ENCODE assay signal across 27 cellular contexts in genomic region chr10:91319336-91319735, GRCh38.
DNase-seq lines count a peak whose midpoint lies in the region; ATAC-seq, FAIRE-seq and TF ChIP-seq lines count a peak whose summit lies in the region.
"Had no signal": no experiment of that assay in that cellular context is flagged by ENCODE, and none has a peak within 500 bp of the region (broad histone marks: within the 10 kb centered on the region; RNA-seq: fewer than 3 reads in every experiment).

No MANE protein-coding gene starts in this region.

- H3K4me1 Mint-ChIP-seq in MCF 10A (ENCODE audit: insufficient read depth, unreplicated experiment) (no peaks in the 10 kb centered on the region), astrocyte (ENCODE audit: low read depth, unreplicated experiment) (peaks cover 5% of the 10 kb centered on the region)
- no peaks in the 10 kb centered on the region for H3K4me1 Mint-ChIP-seq in activated CD8-positive, alpha-beta memory T cell treated with anti-CD3 and anti-CD28 coated beads, Interleukin-2, amount 10 ng/mL, durations not matched to agents 7 days and 5 days
- H3K4me1 Mint-ChIP-seq: CD14-positive monocyte; CD8-positive, alpha-beta memory T cell; H9 had no signal

- H2BK120ac ChIP-seq in mesendoderm (ENCODE audit: low read depth, low read length): no peak overlapping the region

- POLR2A ChIA-PET in MCF 10A (lab: Yijun Ruan, JAX): no interaction called here

- H3K27me3 Mint-ChIP-seq in MCF 10A (ENCODE audit: insufficient read depth, unreplicated experiment) (no peaks in the 10 kb centered on the region), astrocyte (ENCODE audit: low read depth, unreplicated experiment) (no peaks in the 10 kb centered on the region)
- peaks cover 9% of the 10 kb centered on the region for H3K27me3 Mint-ChIP-seq in activated CD8-positive, alpha-beta memory T cell treated with anti-CD3 and anti-CD28 coated beads, Interleukin-2, amount 10 ng/mL, durations not matched to agents 7 days and 5 days

- H3K4me3 Mint-ChIP-seq in MCF 10A (ENCODE audit: unreplicated experiment) (no peak overlapping the region), astrocyte (ENCODE audit: unreplicated experiment) (peak overlapping the region; percentile 27)
- H3K4me3 Mint-ChIP-seq in activated CD8-positive, alpha-beta memory T cell treated with anti-CD3 and anti-CD28 coated beads, Interleukin-2, amount 10 ng/mL, durations not matched to agents 7 days and 5 days: no peak overlapping the region
- H3K4me3 Mint-ChIP-seq: CD8-positive, alpha-beta memory T cell; H9 had no signal

- H2AFZ ChIP-seq in mammary epithelial cell (ENCODE audit: low read depth, low read length) (no peak overlapping the region), astrocyte (ENCODE audit: low read depth, low read length) (no peak overlapping the region)
- H2AFZ ChIP-seq: GM23248 had no signal

- H2BK15ac ChIP-seq in mesendoderm (replicated peaks; ENCODE audit: low read depth): no peak overlapping the region

- no peak overlapping the region for H4K8ac ChIP-seq in mesendoderm (ENCODE audit: low read depth, low read length)

- H3K9ac ChIP-seq in mammary epithelial cell (ENCODE audit: insufficient read depth, low read length): no peak overlapping the region
- H3K9ac ChIP-seq in astrocyte (ENCODE audit: low read length): no peak overlapping the region
- H3K9ac ChIP-seq in mesendoderm (ENCODE audit: low read length): no peak overlapping the region
- H3K9ac ChIP-seq: GM23248 had no signal

- in situ Hi-C loops in mammary epithelial cell (cut with MboI; ENCODE audit: low sequenced_read_pairs in 2 of 2): no loop called here

- no peak overlapping the region for H3K4ac ChIP-seq in mesendoderm (ENCODE audit: low read depth, low read length)

- H4K5ac ChIP-seq in mesendoderm (ENCODE audit: low read length): no peak overlapping the region

- H3K18ac ChIP-seq in mesendoderm (ENCODE audit: low read length): no peak overlapping the region

- CTCF ChIA-PET in mammary epithelial cell (lab: Charles Lee; ENCODE audit: low non-redundant PET): no interaction called here
- CTCF ChIA-PET in MCF 10A (lab: Yijun Ruan, JAX): interaction anchor here (0.6 kb wide), 1 partner anchor 973 kb away, joined by 4 read pairs; no protein-coding TSS in a partner anchor
- CTCF ChIA-PET in activated CD8-positive, alpha-beta memory T cell treated with anti-CD3 and anti-CD28 coated beads, Interleukin-2, amount 10 ng/mL, durations not matched to agents 7 days and 5 days (lab: Charles Lee): interaction anchor here (0.7 to 1.6 kb wide), 2 partner anchors 9 to 21 kb away, joined by 3 to 6 read pairs; no protein-coding TSS in a partner anchor

- H2BK5ac ChIP-seq in mesendoderm (ENCODE audit: low read length): no peak overlapping the region

- DNase-seq in mammary epithelial cell (peak; percentile 32), MCF 10A (ENCODE audit: unreplicated experiment) (no peak), astrocyte (ENCODE audit: low read depth) (no peak), mesendoderm (peak; percentile 30), dermis blood vessel endothelial cell (no peak)
- DNase-seq in activated CD4-positive, alpha-beta T cell treated with anti-CD3 and anti-CD28 coated beads for 1 hour: no peak
- DNase-seq in activated CD8-positive, alpha-beta memory T cell treated with anti-CD3 and anti-CD28 coated beads, Interleukin-2, amount 10 ng/mL, durations not matched to agents 7 days and 5 days: no peak
- DNase-seq: 8988T; ACHN; BE2C; CD8-positive, alpha-beta memory T cell; DMS 273 treated with DMSO at 0.1 percent for 48 hours; DMS79; GM23248; H9; Kasumi-1; MV-4-11; NCI-H1105; NCI-H1436 treated with DMSO at 0.1 percent for 48 hours; NCI-H2029; NCI-H446 treated with DMSO at 0.1 percent for 48 hours; NCI-H526; SHP77 had no signal

- H3K27me3 ChIP-seq in mammary epithelial cell (ENCODE audit: insufficient read depth, low read length): no peaks in the 10 kb centered on the region
- H3K27me3 ChIP-seq in astrocyte (ENCODE audit: insufficient read depth, low read length): no peaks in the 10 kb centered on the region
- no peaks in the 10 kb centered on the region for H3K27me3 ChIP-seq in mesendoderm (ENCODE audit: insufficient read depth, low read length, poor library complexity)
- H3K27me3 ChIP-seq: BE2C had no signal

- WGBS in mammary epithelial cell (ENCODE audit: low coverage, missing lambda C conversion rate): 62% methylated on average over 4 of the region's 4 CpGs
- WGBS in mesendoderm (ENCODE audit: extremely low coverage, insufficient coverage, low lambda C conversion rate): no CpG with 5 or more reads among the region's 4 CpGs

- no peaks in the 10 kb centered on the region for H3K36me3 Mint-ChIP-seq in MCF 10A (ENCODE audit: insufficient read depth, unreplicated experiment)
- no peaks in the 10 kb centered on the region for H3K36me3 Mint-ChIP-seq in astrocyte (ENCODE audit: low read depth, unreplicated experiment)
- no peaks in the 10 kb centered on the region for H3K36me3 Mint-ChIP-seq in activated CD8-positive, alpha-beta memory T cell treated with anti-CD3 and anti-CD28 coated beads, Interleukin-2, amount 10 ng/mL, durations not matched to agents 7 days and 5 days
- H3K36me3 Mint-ChIP-seq: CD14-positive monocyte; CD8-positive, alpha-beta memory T cell had no signal

- intact Hi-C loops in mammary epithelial cell (cut with micrococcal nuclease): no loop called here
- intact Hi-C loops in MCF 10A (cut with micrococcal nuclease): no loop called here

- no peak for TF ChIP-seq CTCF in mammary epithelial cell (conservative IDR thresholded peaks at IDR 0.05 in 1 of 2, IDR thresholded peaks at IDR 0.05 in 1 of 2; ENCODE audit: extremely low read depth in 1 of 2, insufficient read depth in 1 of 2, low read depth in 1 of 2, low read length in 2 of 2)
- no peak for TF ChIP-seq CTCF in MCF 10A (IDR thresholded peaks at IDR 0.05; ENCODE audit: unreplicated experiment)
- no peak for TF ChIP-seq CTCF in astrocyte (IDR thresholded peaks at IDR 0.05; ENCODE audit: insufficient read depth, low read depth, low read length)

- H3K9me3 ChIP-seq in mammary epithelial cell (replicated peaks; ENCODE audit: insufficient read depth, low read length) (no peaks in the 10 kb centered on the region), astrocyte (ENCODE audit: insufficient read depth, low read depth, low read length) (no peaks in the 10 kb centered on the region)
- H3K9me3 ChIP-seq: BE2C had no signal

- no TSS peak for BruUV-seq in mammary epithelial cell (replicated peaks; lab: Mats Ljungman, UMichigan)
- no TSS peak for BruUV-seq in MCF 10A (replicated peaks; lab: Mats Ljungman, UMichigan)

- dilution Hi-C loops in mammary epithelial cell (cut with HindIII; ENCODE audit: low sequenced_read_pairs): no loop called here

- no peak overlapping the region for H2AK5ac ChIP-seq in mesendoderm (ENCODE audit: low read length)

- H4K20me1 ChIP-seq in mammary epithelial cell (ENCODE audit: insufficient read depth, low read length): no peaks in the 10 kb centered on the region
- no peaks in the 10 kb centered on the region for H4K20me1 ChIP-seq in astrocyte (ENCODE audit: insufficient read depth, low read length)

- no peaks in the 10 kb centered on the region for H3K4me1 ChIP-seq in mammary epithelial cell (ENCODE audit: insufficient read depth, low read length)
- H3K4me1 ChIP-seq in astrocyte (ENCODE audit: insufficient read depth, low read length): peaks cover under 1% of the 10 kb centered on the region
- H3K4me1 ChIP-seq in mesendoderm (ENCODE audit: control insufficient read depth, low read depth, low read length): no peaks in the 10 kb centered on the region
- H3K4me1 ChIP-seq: BE2C had no signal

- H3K79me1 ChIP-seq in mesendoderm (ENCODE audit: low read length): no peaks in the 10 kb centered on the region

- no peak for ATAC-seq in activated CD8-positive, alpha-beta memory T cell treated with anti-CD3 and anti-CD28 coated beads, Interleukin-2, amount 10 ng/mL, durations not matched to agents 7 days and 5 days
- ATAC-seq: HepG2, K562 had no signal

- no peak for FAIRE-seq in astrocyte (lab: Jason Lieb, UNC)
- FAIRE-seq: HepG2, K562 had no signal

- H3K56ac ChIP-seq in mesendoderm (ENCODE audit: low read length): no peak overlapping the region

- H3K4me3 ChIP-seq in mammary epithelial cell (replicated peaks in 1 of 3; ENCODE audit: insufficient read depth in 1 of 3, low read depth in 2 of 3, low read length in 3 of 3) (no peak overlapping the region), astrocyte (ENCODE audit: insufficient read depth, low read depth, low read length) (no peak overlapping the region), mesendoderm (ENCODE audit: low read length) (no peak overlapping the region)
- H3K4me3 ChIP-seq: GM23248, K562 had no signal

- H3K36me3 ChIP-seq in mammary epithelial cell (ENCODE audit: insufficient read depth, low read length) (no peaks in the 10 kb centered on the region), astrocyte (ENCODE audit: insufficient read depth, low read length) (no peaks in the 10 kb centered on the region), mesendoderm (ENCODE audit: control insufficient read depth, insufficient read depth, low read length) (no peaks in the 10 kb centered on the region)
- H3K36me3 ChIP-seq: BE2C had no signal

- H3K27ac ChIP-seq in mammary epithelial cell (ENCODE audit: insufficient read depth, low read depth, low read length) (no peak overlapping the region), astrocyte (ENCODE audit: low read depth, low read length) (no peak overlapping the region), mesendoderm (ENCODE audit: low read depth, low read length) (no peak overlapping the region)
- H3K27ac ChIP-seq: GM23248, RWPE1 had no signal

- H3K9me3 Mint-ChIP-seq in MCF 10A (ENCODE audit: unreplicated experiment) (no peaks in the 10 kb centered on the region), astrocyte (ENCODE audit: unreplicated experiment) (no peaks in the 10 kb centered on the region)
- H3K9me3 Mint-ChIP-seq in activated CD8-positive, alpha-beta memory T cell treated with anti-CD3 and anti-CD28 coated beads, Interleukin-2, amount 10 ng/mL, durations not matched to agents 7 days and 5 days (ENCODE audit: low read depth): no peaks in the 10 kb centered on the region

- H3K4me2 ChIP-seq in mammary epithelial cell (ENCODE audit: insufficient read depth, low read depth, low read length): no peak overlapping the region
- no peak overlapping the region for H3K4me2 ChIP-seq in astrocyte (ENCODE audit: low read length)
- no peak overlapping the region for H3K4me2 ChIP-seq in mesendoderm (ENCODE audit: low read length)

- H3K23ac ChIP-seq in mesendoderm (ENCODE audit: low read length): no peak overlapping the region

- H3K79me2 ChIP-seq in mammary epithelial cell (ENCODE audit: insufficient read depth, low read length) (no peaks in the 10 kb centered on the region), astrocyte (ENCODE audit: insufficient read depth, low read length) (no peaks in the 10 kb centered on the region), mesendoderm (ENCODE audit: control insufficient read depth, insufficient read depth, low read length) (no peaks in the 10 kb centered on the region)

- H3K27ac Mint-ChIP-seq in MCF 10A (ENCODE audit: low read depth, unreplicated experiment): no peak overlapping the region
- H3K27ac Mint-ChIP-seq in astrocyte (ENCODE audit: unreplicated experiment): no peak overlapping the region
- no peak overlapping the region for H3K27ac Mint-ChIP-seq in activated CD8-positive, alpha-beta memory T cell treated with anti-CD3 and anti-CD28 coated beads, Interleukin-2, amount 10 ng/mL, durations not matched to agents 7 days and 5 days
- H3K27ac Mint-ChIP-seq: CD14-positive monocyte; CD8-positive, alpha-beta memory T cell; H9 had no signal

Comparison
In these comparisons a context has a peak if more than half of its experiments do, and no peak if none do; other contexts are left out.
1. DNase-seq: peak in mammary epithelial cell (single experiment) and mesendoderm (single experiment); none in MCF 10A (single experiment), astrocyte (single experiment), activated CD4-positive, alpha-beta T cell treated with anti-CD3 and anti-CD28 coated beads for 1 hour (single experiment), activated CD8-positive, alpha-beta memory T cell treated with anti-CD3 and anti-CD28 coated beads, Interleukin-2, amount 10 ng/mL, durations not matched to agents 7 days and 5 days (single experiment) and dermis blood vessel endothelial cell (single experiment).